ENCODE assay signal across 17 cellular contexts in the genomic region with DNA sequence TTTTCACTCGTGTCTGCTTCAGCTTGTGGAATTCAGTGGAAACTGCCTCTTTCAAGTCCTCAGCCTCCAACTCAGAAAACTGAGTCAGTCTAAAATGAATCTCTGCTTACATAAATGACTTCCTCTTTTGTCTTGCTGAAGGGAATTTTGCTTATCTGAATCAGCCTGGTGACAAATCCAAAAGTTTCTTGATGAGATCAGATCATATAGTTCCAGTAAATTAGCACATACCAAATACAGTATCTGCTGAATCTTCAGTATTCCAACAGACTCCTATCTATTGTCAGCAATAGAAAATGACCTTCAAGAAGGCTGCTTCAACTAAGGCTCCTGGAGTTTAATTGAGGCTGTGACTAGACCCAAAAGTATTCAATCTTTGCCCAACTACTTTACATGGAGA.
DNase-seq lines count a peak whose midpoint lies in the region; ATAC-seq and TF ChIP-seq lines count a peak whose summit lies in the region.
"Had no signal": no experiment of that assay in that cellular context is flagged by ENCODE, and none has a peak within 500 bp of the region (broad histone marks: within the 10 kb centered on the region; RNA-seq: fewer than 3 reads in every experiment).

No MANE protein-coding gene starts in this region.

- H3K9me3 Mint-ChIP-seq in immature natural killer cell: peaks cover 1 to 18% (median 4%) of the 10 kb centered on the region in 6 donors

- H3K4me2 ChIP-seq in fibroblast of lung (ENCODE audit: extremely low read depth, insufficient read depth, low read length): no peak overlapping the region

- no peak for TF ChIP-seq CTCF in fibroblast of lung (conservative IDR thresholded peaks at IDR 0.05 in 1 of 2, IDR thresholded peaks at IDR 0.05 in 1 of 2; ENCODE audit: low read depth in 1 of 2, low read length in 2 of 2)
- no peak for TF ChIP-seq CTCF in lower leg skin (IDR thresholded peaks at IDR 0.05)

- H3K4me1 ChIP-seq in fibroblast of lung (ENCODE audit: control insufficient read depth, extremely low read depth, insufficient read depth, low read length): no peaks in the 10 kb centered on the region
- H3K4me1 ChIP-seq: breast epithelium had no signal

- H3K9me3 ChIP-seq in fibroblast of lung (ENCODE audit: control insufficient read depth, insufficient read depth, low read depth, low read length): no peaks in the 10 kb centered on the region
- H3K9me3 ChIP-seq: breast epithelium, thoracic aorta had no signal

- H3K27me3 Mint-ChIP-seq in immature natural killer cell (ENCODE audit: low read depth in 3 of 3): no peaks in the 10 kb centered on the region

- H2AFZ ChIP-seq in fibroblast of lung (ENCODE audit: low read length): peak overlapping the region; percentile 24

- H3K4me3 ChIP-seq in fibroblast of lung (replicated peaks in 1 of 4; ENCODE audit: control extremely low read depth in 1 of 4, insufficient read depth in 1 of 4, low read depth in 3 of 4, low read length in 4 of 4) (no peak overlapping the region), skeletal muscle cell (ENCODE audit: low read depth, low read length) (no peak overlapping the region), lower leg skin (ENCODE audit: low read depth, poor library complexity, severe bottlenecking) (no peak overlapping the region)
- H3K4me3 ChIP-seq: breast epithelium, lung, thoracic aorta had no signal

- no peaks in the 10 kb centered on the region for H3K79me2 ChIP-seq in fibroblast of lung (ENCODE audit: control insufficient read depth, insufficient read depth, low read length)

- H3K36me3 Mint-ChIP-seq in immature natural killer cell: peaks cover 0 to 3% (median 0%) of the 10 kb centered on the region in 3 donors

- no peaks in the 10 kb centered on the region for H3K27me3 ChIP-seq in fibroblast of lung (ENCODE audit: control insufficient read depth, insufficient read depth, low read length)
- H3K27me3 ChIP-seq: breast epithelium had no signal

- no peak for TF ChIP-seq POLR2A in lower leg skin (IDR thresholded peaks at IDR 0.05)

- 44 to 49% methylated on average over 1 of the region's 1 CpG for WGBS in lower leg skin, 2 donors

- in situ Hi-C loops in SK-MEL-5 (cut with HindIII; ENCODE audit: low pct_unique_long_range_greater_than_20kb, low sequenced_read_pairs): no loop called here

- DNase-seq in HPDE6-E6E7 (ENCODE audit: extremely low spot score) (peak; percentile 5), SK-MEL-5 (ENCODE audit: low read depth, low spot score) (peak; percentile 1), fibroblast of lung (ENCODE audit: low read depth in 2 of 2) (peak; percentile 31 to 88), skeletal muscle cell (ENCODE audit: low read depth) (peak; percentile 18), immature natural killer cell (no peak), cerebellar nuclear complex (lab: John Stamatoyannopoulos, UW) (no peak), lower leg skin (ENCODE audit: low spot score in 2 of 2) (no peak)
- DNase-seq: activated CD8-positive, alpha-beta T cell treated with anti-CD3 and anti-CD28 coated beads, Interleukin-2, amount 10 ng/mL, durations not matched to agents 7 days and 5 days; activated effector memory CD4-positive, alpha-beta T cell treated with Interleukin-2 at 50 U/mL for 16 hours; Calu3; NCI-H1436; NCI-H526; Right ventricle myocardium superior had no signal

- no peak overlapping the region for H3K27ac Mint-ChIP-seq in immature natural killer cell
- H3K27ac Mint-ChIP-seq: activated CD8-positive, alpha-beta T cell treated with anti-CD3 and anti-CD28 coated beads, Interleukin-2, amount 10 ng/mL, durations not matched to agents 7 days and 5 days had no signal

- no peak overlapping the region for H3K9ac ChIP-seq in fibroblast of lung (ENCODE audit: insufficient read depth, low read length)

- no peak overlapping the region for H3K4me3 Mint-ChIP-seq in immature natural killer cell
- H3K4me3 Mint-ChIP-seq: activated CD8-positive, alpha-beta T cell treated with anti-CD3 and anti-CD28 coated beads, Interleukin-2, amount 10 ng/mL, durations not matched to agents 7 days and 5 days had no signal

- H3K4me1 Mint-ChIP-seq in immature natural killer cell: no peaks in the 10 kb centered on the region

- no peak for ATAC-seq in HG03139 (IDR thresholded peaks at IDR 0.05; ENCODE audit: unreplicated experiment)
- ATAC-seq: activated CD8-positive, alpha-beta T cell treated with anti-CD3 and anti-CD28 coated beads, Interleukin-2, amount 10 ng/mL, durations not matched to agents 7 days and 5 days had no signal

- no peaks in the 10 kb centered on the region for H3K36me3 ChIP-seq in fibroblast of lung (ENCODE audit: control insufficient read depth, insufficient read depth, low read length)
- H3K36me3 ChIP-seq: breast epithelium, thoracic aorta had no signal

- no peak overlapping the region for H3K27ac ChIP-seq in fibroblast of lung (ENCODE audit: insufficient read depth, low read length)
- H3K27ac ChIP-seq: breast epithelium, thoracic aorta had no signal

- H4K20me1 ChIP-seq in fibroblast of lung (ENCODE audit: control insufficient read depth, extremely low read depth, insufficient read depth, low read length): no peaks in the 10 kb centered on the region

- intact Hi-C loops in lower leg skin (cut with DNase I; ENCODE audit: low total_unique reads): no loop called here

Comparison
In these comparisons a context has a peak if more than half of its experiments do, and no peak if none do; other contexts are left out.
1. DNase-seq: peak in HPDE6-E6E7 (single experiment), SK-MEL-5 (single experiment), fibroblast of lung (2 of 2) and skeletal muscle cell (single experiment); none in immature natural killer cell (0 of 3), cerebellar nuclear complex (0 of 2) and lower leg skin (0 of 2).